In genomic region chr15:57504599-57504940, GRCh38 we compare ENCODE assay signal across 19 cellular contexts.
DNase-seq lines count a peak whose midpoint lies in the region; ATAC-seq, FAIRE-seq and TF ChIP-seq lines count a peak whose summit lies in the region.
"Had no signal": no experiment of that assay in that cellular context is flagged by ENCODE, and none has a peak within 500 bp of the region (broad histone marks: within the 10 kb centered on the region; RNA-seq: fewer than 3 reads in every experiment).

No MANE protein-coding gene starts in this region.

- CTCF ChIA-PET in A549 (lab: Yijun Ruan, JAX), result interaction anchor here (0.8 to 3.9 kb wide), 11 partner anchors 10 to 164 kb away, joined by 3 to 36 read pairs (median 5); partner anchors contain the start of gene CGNL1
- CTCF ChIA-PET in RWPE1 (lab: Yijun Ruan, JAX), result interaction anchor here (0.6 to 1.3 kb wide), 3 partner anchors 23 to 38 kb away, joined by 3 to 8 read pairs (median 3); no protein-coding TSS in a partner anchor

- peaks cover 93% of the 10 kb centered on the region for H3K4me1 Mint-ChIP-seq in progenitor cell of endocrine pancreas (ENCODE audit: low read depth)
- H3K4me1 Mint-ChIP-seq: activated naive CD4-positive, alpha-beta T cell treated with anti-CD3 and anti-CD28 coated beads, Interleukin-2, amount 10 ng/mL, durations not matched to agents 7 days and 5 days had no signal

- no peaks in the 10 kb centered on the region for H3K36me3 ChIP-seq in kidney (ENCODE audit: control insufficient read depth in 1 of 2, insufficient read depth in 2 of 2, low read length in 2 of 2)
- H3K36me3 ChIP-seq: gastrocnemius medialis, tibial nerve, WERI-Rb-1 had no signal

- ATAC-seq in A549 (no peak), omental fat pad (ENCODE audit: low FRiP score) (no peak)
- ATAC-seq: gastrocnemius medialis; naive thymus-derived CD4-positive, alpha-beta T cell had no signal

- no peak for TF ChIP-seq EP300 in A549 (IDR thresholded peaks at IDR 0.05)

- POLR2A ChIA-PET in A549 (lab: Yijun Ruan, JAX), result no interaction called here
- POLR2A ChIA-PET in RWPE1 (lab: Yijun Ruan, JAX; ENCODE audit: low non-redundant PET), result no interaction called here

- TF ChIP-seq RAD21 in A549 (conservative IDR thresholded peaks at IDR 0.05 in 1 of 2, IDR thresholded peaks at IDR 0.05 in 1 of 2), result no peak

- no peak for TF ChIP-seq CTCF in A549 (IDR thresholded peaks at IDR 0.05)
- no peak for TF ChIP-seq CTCF in RWPE1 (conservative IDR thresholded peaks at IDR 0.05; ENCODE audit: low read depth)
- TF ChIP-seq CTCF in kidney (IDR thresholded peaks at IDR 0.05; ENCODE audit: borderline replicate concordance, extremely low read depth, insufficient read depth), result no peak
- no peak for TF ChIP-seq CTCF in progenitor cell of endocrine pancreas (IDR thresholded peaks at IDR 0.05; ENCODE audit: unreplicated experiment)
- no peak for TF ChIP-seq CTCF in omental fat pad (IDR thresholded peaks at IDR 0.05)

- peaks cover 3% of the 10 kb centered on the region for H3K36me3 Mint-ChIP-seq in progenitor cell of endocrine pancreas (ENCODE audit: insufficient read depth)
- H3K36me3 Mint-ChIP-seq: activated naive CD4-positive, alpha-beta T cell treated with anti-CD3 and anti-CD28 coated beads, Interleukin-2, amount 10 ng/mL, durations not matched to agents 7 days and 5 days; naive thymus-derived CD4-positive, alpha-beta T cell had no signal

- no peak for TF ChIP-seq POLR2A in A549 (IDR thresholded peaks at IDR 0.05; ENCODE audit: low read length)

- no peaks in the 10 kb centered on the region for H3K9me3 Mint-ChIP-seq in progenitor cell of endocrine pancreas (ENCODE audit: low read depth)
- H3K9me3 Mint-ChIP-seq: activated naive CD4-positive, alpha-beta T cell treated with anti-CD3 and anti-CD28 coated beads, Interleukin-2, amount 10 ng/mL, durations not matched to agents 7 days and 5 days; activated T-cell treated with anti-CD3 and anti-CD28 coated beads, Interleukin-2, amount 50 U/mL, for 24 hours; CD4-positive, alpha-beta T cell had no signal

- peak overlapping the region; percentile 54 for H3K4me2 ChIP-seq in A549

- H3K4me3 ChIP-seq in A549, result no peak overlapping the region
- H3K4me3 ChIP-seq in kidney (ENCODE audit: low read length in 2 of 2), result no peak overlapping the region
- H3K4me3 ChIP-seq: gastrocnemius medialis, tibial nerve had no signal

- DNase-seq in A549 (ENCODE audit: low read depth in 1 of 2, low spot score in 1 of 2) (no peak), RWPE1 (ENCODE audit: low spot score) (no peak), kidney (no peak), progenitor cell of endocrine pancreas (ENCODE audit: low spot score, unreplicated experiment) (no peak), SHP77 treated with DMSO at 0.1 percent for 48 hours (lab: John Stamatoyannopoulos, UW) (no peak), SIG-M5 treated with dmso at 0.1 percent for 504 hours (lab: John Stamatoyannopoulos, UW; ENCODE audit: unreplicated experiment) (no peak), AG08395 (ENCODE audit: low spot score) (no peak), omental fat pad (ENCODE audit: low spot score) (no peak)
- DNase-seq: activated CD4-positive, alpha-beta T cell treated with anti-CD3 and anti-CD28 coated beads, Interleukin-2, amount 50 U/mL, for 48 hours; activated naive CD4-positive, alpha-beta T cell treated with anti-CD3 and anti-CD28 coated beads, Interleukin-2, amount 10 ng/mL, durations not matched to agents 7 days and 5 days; activated T-cell treated with anti-CD3 and anti-CD28 coated beads, Interleukin-2, amount 50 U/mL, for 24 hours; CD4-positive, alpha-beta T cell; DMS79 treated with DMSO at 0.1 percent for 48 hours; gastrocnemius medialis; naive thymus-derived CD4-positive, alpha-beta T cell; NCI-H146; WERI-Rb-1 had no signal

- H3K4me1 ChIP-seq in A549 (peaks cover 50% of the 10 kb centered on the region), kidney (ENCODE audit: control insufficient read depth in 1 of 2, insufficient read depth in 1 of 2, low read depth in 1 of 2, low read length in 2 of 2) (peaks cover 79 to 90% of the 10 kb centered on the region in 2 donors)
- H3K4me1 ChIP-seq: gastrocnemius medialis had no signal

- H3K27me3 Mint-ChIP-seq in progenitor cell of endocrine pancreas, result no peaks in the 10 kb centered on the region
- H3K27me3 Mint-ChIP-seq: activated T-cell treated with anti-CD3 and anti-CD28 coated beads, Interleukin-2, amount 50 U/mL, for 24 hours; CD4-positive, alpha-beta T cell had no signal

- no peak for FAIRE-seq in A549 (lab: Jason Lieb, UNC)
- FAIRE-seq in kidney (lab: Jason Lieb, UNC), result no peak
- FAIRE-seq: colon had no signal

- peak overlapping the region in 1 of 2 donors; percentile 23 for H3K9ac ChIP-seq in kidney (ENCODE audit: low read length in 2 of 2)

- intact Hi-C loops in kidney (cut with DNase I), result no loop called here

- no peaks in the 10 kb centered on the region for H3K9me3 ChIP-seq in A549
- no peaks in the 10 kb centered on the region for H3K9me3 ChIP-seq in kidney (ENCODE audit: control insufficient read depth in 1 of 2, low read length in 2 of 2)
- H3K9me3 ChIP-seq: gastrocnemius medialis, tibial nerve had no signal

- H3K27ac ChIP-seq in A549 (peak overlapping the region; percentile 38 to 64; a peak in 5 of 6 replicates), RWPE1 (peak overlapping the region; percentile 79), kidney (ENCODE audit: low read depth in 2 of 2, low read length in 2 of 2) (peak overlapping the region; percentile 88 to 89)
- H3K27ac ChIP-seq: gastrocnemius medialis, WERI-Rb-1 had no signal

- peak overlapping the region; percentile 100 for H3K27ac Mint-ChIP-seq in progenitor cell of endocrine pancreas
- H3K27ac Mint-ChIP-seq: activated naive CD4-positive, alpha-beta T cell treated with anti-CD3 and anti-CD28 coated beads, Interleukin-2, amount 10 ng/mL, durations not matched to agents 7 days and 5 days; activated T-cell treated with anti-CD3 and anti-CD28 coated beads, Interleukin-2, amount 50 U/mL, for 24 hours; CD4-positive, alpha-beta T cell; naive thymus-derived CD4-positive, alpha-beta T cell had no signal

- no peak overlapping the region for H3K4me3 Mint-ChIP-seq in progenitor cell of endocrine pancreas (ENCODE audit: low read depth)
- H3K4me3 Mint-ChIP-seq: activated naive CD4-positive, alpha-beta T cell treated with anti-CD3 and anti-CD28 coated beads, Interleukin-2, amount 10 ng/mL, durations not matched to agents 7 days and 5 days; activated T-cell treated with anti-CD3 and anti-CD28 coated beads, Interleukin-2, amount 50 U/mL, for 24 hours; CD4-positive, alpha-beta T cell; naive thymus-derived CD4-positive, alpha-beta T cell had no signal

- 80% methylated on average over 1 of the region's 1 CpG for WGBS in A549 (ENCODE audit: missing lambda C conversion rate)

TF ChIP-seq in A549, 52 proteins besides CTCF, POLR2A, EP300 and RAD21:
- TF ChIP-seq ZFP36 (IDR thresholded peaks at IDR 0.05; ENCODE audit: borderline replicate concordance, partially characterized antibody) (no peak), MYC (IDR thresholded peaks at IDR 0.05; ENCODE audit: borderline replicate concordance, low read length) (no peak), SREBF2 (IDR thresholded peaks at IDR 0.05) (no peak), REST (IDR thresholded peaks at IDR 0.05) (no peak), CBX2 (IDR thresholded peaks at IDR 0.05; ENCODE audit: borderline replicate concordance, low read depth) (no peak), HOXB13 (CRISPR knock-in tag; IDR thresholded peaks at IDR 0.05; ENCODE audit: low read depth) (no peak), EHMT2 (IDR thresholded peaks at IDR 0.05; ENCODE audit: low read depth) (no peak), USF2 (IDR thresholded peaks at IDR 0.05) (no peak), HOXB5 (CRISPR knock-in tag; IDR thresholded peaks at IDR 0.05) (no peak), TP53 (CRISPR knock-in tag; IDR thresholded peaks at IDR 0.05) (no peak), KDM1A (IDR thresholded peaks at IDR 0.05; ENCODE audit: low read depth) (no peak), NPAS2 (CRISPR knock-in tag; IDR thresholded peaks at IDR 0.05; ENCODE audit: borderline replicate concordance) (no peak), HDAC2 (IDR thresholded peaks at IDR 0.05) (no peak), GATA3 (IDR thresholded peaks at IDR 0.05; ENCODE audit: borderline replicate concordance) (no peak), CEBPB (IDR thresholded peaks at IDR 0.05) (no peak), BHLHE40 (IDR thresholded peaks at IDR 0.05; ENCODE audit: low read depth, low read length) (no peak)
